13 cellular contexts compared by ENCODE assay signal in genomic region chr5:179266291-179267070, GRCh38.
A peak's percentile ranks its signal among the peaks of the same experiment; 100 is the strongest.
DNase-seq lines count a peak whose midpoint lies in the region; ATAC-seq and TF ChIP-seq lines count a peak whose summit lies in the region.
"Had no signal": no experiment of that assay in that cellular context is flagged by ENCODE, and none has a peak within 500 bp of the region (broad histone marks: within the 10 kb centered on the region; RNA-seq: fewer than 3 reads in every experiment).

No MANE protein-coding gene starts in this region.

- dilution Hi-C loops in IMR-90 (cut with HindIII; ENCODE audit: low sequenced_read_pairs, unreplicated experiment), result no loop called here

- no TSS peak for BruUV-seq in IMR-90 (replicated peaks; lab: Mats Ljungman, UMichigan)

- no peaks in the 10 kb centered on the region for H3K9me3 Mint-ChIP-seq in activated CD8-positive, alpha-beta T cell treated with anti-CD3 and anti-CD28 coated beads, Interleukin-2, amount 10 ng/mL, durations not matched to agents 7 days and 5 days (ENCODE audit: insufficient read depth)
- H3K9me3 Mint-ChIP-seq: activated CD8-positive, alpha-beta T cell treated with anti-CD3 and anti-CD28 coated beads for 36 hours; CD8-positive, alpha-beta T cell; GM23338 had no signal

- H4K91ac ChIP-seq in IMR-90 (ENCODE audit: insufficient read depth, low read depth, low read length), result peak overlapping the region; percentile 100

- no peaks in the 10 kb centered on the region for H3K79me2 ChIP-seq in smooth muscle cell (ENCODE audit: low read depth)

- H3K9ac ChIP-seq in IMR-90 (ENCODE audit: low read depth, low read length) (peak overlapping the region; percentile 82), colonic mucosa (ENCODE audit: low read depth in 2 of 2, low read length in 2 of 2) (peak overlapping the region in 1 of 2 donors; percentile 21), smooth muscle cell (ENCODE audit: low read depth) (peak overlapping the region; percentile 53)

- H3K79me1 ChIP-seq in IMR-90 (ENCODE audit: low read depth in 1 of 2, low read length in 2 of 2), result peaks cover 37 to 89% of the 10 kb centered on the region in 2 experiments

- no peak overlapping the region for H3K27ac Mint-ChIP-seq in activated CD8-positive, alpha-beta T cell treated with anti-CD3 and anti-CD28 coated beads, Interleukin-2, amount 10 ng/mL, durations not matched to agents 7 days and 5 days
- H3K27ac Mint-ChIP-seq: activated CD8-positive, alpha-beta T cell treated with anti-CD3 and anti-CD28 coated beads for 36 hours; activated naive CD8-positive, alpha-beta T cell; CD8-positive, alpha-beta T cell; GM23338 had no signal

- peaks cover 5% of the 10 kb centered on the region for H3F3A ChIP-seq in smooth muscle cell (ENCODE audit: low read depth)

- H2AFZ ChIP-seq in IMR-90 (replicated peaks; ENCODE audit: low read length, poor library complexity) (peak overlapping the region; percentile 88), smooth muscle cell (ENCODE audit: low read depth) (no peak overlapping the region)
- H2AFZ ChIP-seq: GM23338 had no signal

- H3K4me1 Mint-ChIP-seq in activated CD8-positive, alpha-beta T cell treated with anti-CD3 and anti-CD28 coated beads, Interleukin-2, amount 10 ng/mL, durations not matched to agents 7 days and 5 days (ENCODE audit: low read depth), result no peaks in the 10 kb centered on the region

- H3K4me1 ChIP-seq in IMR-90 (ENCODE audit: control insufficient read depth, insufficient read depth, low read length), result peaks cover 62% of the 10 kb centered on the region
- no peaks in the 10 kb centered on the region for H3K4me1 ChIP-seq in colonic mucosa
- H3K4me1 ChIP-seq in lung (ENCODE audit: control insufficient read depth in 2 of 2, insufficient read depth in 2 of 2, low read length in 2 of 2), result peaks cover 0 to 13% of the 10 kb centered on the region in 2 donors
- peaks cover 15% of the 10 kb centered on the region for H3K4me1 ChIP-seq in smooth muscle cell (ENCODE audit: low read depth)
- H3K4me1 ChIP-seq in SJCRH30, result no peaks in the 10 kb centered on the region

- in situ Hi-C loops in IMR-90 (cut with MboI; ENCODE audit: low sequenced_read_pairs), result no loop called here

- POLR2A ChIA-PET in IMR-90 (lab: Charles Lee; ENCODE audit: unreplicated experiment), result no interaction called here
- POLR2A ChIA-PET in activated CD8-positive, alpha-beta T cell treated with anti-CD3 and anti-CD28 coated beads, Interleukin-2, amount 10 ng/mL, durations not matched to agents 7 days and 5 days (lab: Charles Lee), result no interaction called here

- peak overlapping the region; percentile 98 for H3K56ac ChIP-seq in IMR-90 (ENCODE audit: extremely low read depth, insufficient read depth, low read length)

- no peak; the same call in 1 of the 2 replicates for TF ChIP-seq POLR2A in IMR-90 (IDR thresholded peaks at IDR 0.05; ENCODE audit: low read depth, low read length)

- peak overlapping the region; percentile 99; the same call in 2 of the 3 replicates for H2BK15ac ChIP-seq in IMR-90 (ENCODE audit: low read depth, low read length)

- H3K4me3 Mint-ChIP-seq in activated CD8-positive, alpha-beta T cell treated with anti-CD3 and anti-CD28 coated beads, Interleukin-2, amount 10 ng/mL, durations not matched to agents 7 days and 5 days, result no peak overlapping the region
- H3K4me3 Mint-ChIP-seq: activated CD8-positive, alpha-beta T cell treated with anti-CD3 and anti-CD28 coated beads for 36 hours; activated naive CD8-positive, alpha-beta T cell; CD8-positive, alpha-beta T cell; GM23338 had no signal

- H3K27ac ChIP-seq in IMR-90 (ENCODE audit: insufficient read depth, low read length), result peak overlapping the region; percentile 98
- peak overlapping the region; percentile 65 for H3K27ac ChIP-seq in colonic mucosa
- H3K27ac ChIP-seq in lung (ENCODE audit: low read depth in 1 of 2, low read length in 1 of 2), result peak overlapping the region; percentile 63 to 72
- H3K27ac ChIP-seq in smooth muscle cell (ENCODE audit: low read depth), result peak overlapping the region; percentile 94
- no peak overlapping the region for H3K27ac ChIP-seq in SJCRH30

- peak overlapping the region; percentile 99 for H2BK120ac ChIP-seq in IMR-90 (ENCODE audit: low read depth, low read length)

- H3K9me1 ChIP-seq in IMR-90 (ENCODE audit: insufficient read depth, low read length), result peaks cover 49% of the 10 kb centered on the region

- DNase-seq in IMR-90 (no peak), colonic mucosa (no peak), lung (ENCODE audit: low spot score) (no peak), smooth muscle cell (lab: John Stamatoyannopoulos, UW; ENCODE audit: unreplicated experiment) (no peak), SIG-M5 (lab: John Stamatoyannopoulos, UW) (no peak), SJCRH30 (no peak), HT-29 (ENCODE audit: low spot score) (no peak)
- DNase-seq in activated CD8-positive, alpha-beta T cell treated with anti-CD3 and anti-CD28 coated beads, Interleukin-2, amount 10 ng/mL, durations not matched to agents 7 days and 5 days, result no peak
- DNase-seq: activated CD8-positive, alpha-beta T cell treated with anti-CD3 and anti-CD28 coated beads for 36 hours; CD8-positive, alpha-beta T cell; NCI-H187 had no signal

- WGBS in IMR-90 (ENCODE audit: extremely low coverage in 2 of 2, insufficient read length in 1 of 2), 2 experiments, result 96% methylated on average over 4 of the region's 13 CpGs; no CpG with 5 or more reads in 1 of the 2 experiments
- WGBS in lung, 2 donors, result 68 to 80% methylated on average over 13 of the region's 13 CpGs
- 75% methylated on average over 13 of the region's 13 CpGs for WGBS in smooth muscle cell (ENCODE audit: low lambda C conversion rate)

- peak overlapping the region; percentile 100 for H3K23ac ChIP-seq in IMR-90 (ENCODE audit: low read depth, low read length)

- peak overlapping the region; percentile 100 for H3K4ac ChIP-seq in IMR-90 (ENCODE audit: low read depth, low read length)

- H3K4me3 ChIP-seq in IMR-90 (ENCODE audit: insufficient read depth, low read depth, low read length) (no peak overlapping the region), colonic mucosa (no peak overlapping the region), lung (no peak overlapping the region), smooth muscle cell (no peak overlapping the region), SJCRH30 (no peak overlapping the region)
- H3K4me3 ChIP-seq: GM23338 had no signal

- peak overlapping the region; percentile 95 for H4K5ac ChIP-seq in IMR-90 (ENCODE audit: low read depth, low read length)

- H3K27me3 ChIP-seq in IMR-90 (ENCODE audit: control insufficient read depth, insufficient read depth, low read length) (no peaks in the 10 kb centered on the region), colonic mucosa (no peaks in the 10 kb centered on the region), lung (ENCODE audit: control insufficient read depth, insufficient read depth) (no peaks in the 10 kb centered on the region), smooth muscle cell (ENCODE audit: low read depth) (no peaks in the 10 kb centered on the region), SJCRH30 (no peaks in the 10 kb centered on the region)

- H3K27me3 Mint-ChIP-seq in activated CD8-positive, alpha-beta T cell treated with anti-CD3 and anti-CD28 coated beads, Interleukin-2, amount 10 ng/mL, durations not matched to agents 7 days and 5 days (ENCODE audit: low read depth), result no peaks in the 10 kb centered on the region
- H3K27me3 Mint-ChIP-seq: activated naive CD8-positive, alpha-beta T cell had no signal

- H3K36me3 Mint-ChIP-seq in activated CD8-positive, alpha-beta T cell treated with anti-CD3 and anti-CD28 coated beads, Interleukin-2, amount 10 ng/mL, durations not matched to agents 7 days and 5 days (ENCODE audit: low read depth), result no peaks in the 10 kb centered on the region
- H3K36me3 Mint-ChIP-seq: activated naive CD8-positive, alpha-beta T cell; CD8-positive, alpha-beta T cell had no signal

- no peak for ATAC-seq in IMR-90 (ENCODE audit: low read depth)
- no peak for ATAC-seq in lung (ENCODE audit: insufficient read depth, low FRiP score)
- ATAC-seq in activated CD8-positive, alpha-beta T cell treated with anti-CD3 and anti-CD28 coated beads, Interleukin-2, amount 10 ng/mL, durations not matched to agents 7 days and 5 days, result no peak
- ATAC-seq: activated CD8-positive, alpha-beta T cell treated with anti-CD3 and anti-CD28 coated beads for 36 hours; CD8-positive, alpha-beta T cell had no signal

- H3K4me2 ChIP-seq in IMR-90 (ENCODE audit: low read depth, low read length) (peak overlapping the region; percentile 23), smooth muscle cell (peak overlapping the region; percentile 45)
- H3K4me2 ChIP-seq: GM23338 had no signal

- H2BK20ac ChIP-seq in IMR-90 (ENCODE audit: low read depth, low read length), result peak overlapping the region; percentile 98

- peak overlapping the region; percentile 99 for H3K14ac ChIP-seq in IMR-90 (replicated peaks; ENCODE audit: low read depth, low read length)

- H2AK9ac ChIP-seq in IMR-90 (replicated peaks; ENCODE audit: low read depth, low read length, poor library complexity), result peak overlapping the region; percentile 85

- H3K9me3 ChIP-seq in IMR-90 (ENCODE audit: control insufficient read depth, insufficient read depth, low read length), result no peaks in the 10 kb centered on the region
- H3K9me3 ChIP-seq in colonic mucosa, result no peaks in the 10 kb centered on the region
- H3K9me3 ChIP-seq in lung (ENCODE audit: control insufficient read depth in 2 of 2, insufficient read depth in 1 of 2, low read length in 1 of 2), result no peaks in the 10 kb centered on the region
- no peaks in the 10 kb centered on the region for H3K9me3 ChIP-seq in smooth muscle cell (replicated peaks; ENCODE audit: low read depth)
- no peaks in the 10 kb centered on the region for H3K9me3 ChIP-seq in SJCRH30 (replicated peaks)

- H3K36me3 ChIP-seq in IMR-90 (ENCODE audit: control insufficient read depth, insufficient read depth, low read length) (no peaks in the 10 kb centered on the region), colonic mucosa (no peaks in the 10 kb centered on the region), lung (ENCODE audit: control insufficient read depth in 2 of 2, insufficient read depth in 2 of 2, low read length in 2 of 2) (no peaks in the 10 kb centered on the region), smooth muscle cell (ENCODE audit: low read depth) (no peaks in the 10 kb centered on the region), SJCRH30 (no peaks in the 10 kb centered on the region)

- no peak for TF ChIP-seq CTCF in IMR-90 (conservative IDR thresholded peaks at IDR 0.05; ENCODE audit: low read depth, low read length)
- no peak for TF ChIP-seq CTCF in colonic mucosa (IDR thresholded peaks at IDR 0.05)
- no peak for TF ChIP-seq CTCF in lung (IDR thresholded peaks at IDR 0.05; ENCODE audit: control extremely low read depth, extremely low read depth)
- TF ChIP-seq CTCF in smooth muscle cell (IDR thresholded peaks at IDR 0.05; ENCODE audit: borderline replicate concordance, insufficient read depth, poor library complexity, severe bottlenecking), result no peak

- TF ChIP-seq RAD21 in IMR-90 (IDR thresholded peaks at IDR 0.05; ENCODE audit: low read length), result no peak

- H3K18ac ChIP-seq in IMR-90 (ENCODE audit: low read depth, low read length), result peak overlapping the region; percentile 97

- H2AK5ac ChIP-seq in IMR-90 (ENCODE audit: low read depth, low read length), result peak overlapping the region; percentile 99

- no peaks in the 10 kb centered on the region for H4K20me1 ChIP-seq in IMR-90 (ENCODE audit: insufficient read depth, low read length)
- H4K20me1 ChIP-seq in smooth muscle cell (ENCODE audit: low read depth), result no peaks in the 10 kb centered on the region

- peak overlapping the region; percentile 98 to 99 for H4K8ac ChIP-seq in IMR-90 (ENCODE audit: low read depth in 2 of 2, low read length in 2 of 2)

- H2BK5ac ChIP-seq in IMR-90 (ENCODE audit: low read depth, low read length, poor library complexity, severe bottlenecking), result peak overlapping the region; percentile 98

- intact Hi-C loops in IMR-90 (cut with micrococcal nuclease) (loop anchor here (5.0 kb wide), 3 partner anchors 36 to 226 kb away; no protein-coding TSS in a partner anchor), colonic mucosa (cut with DNase I) (no loop called here)

- CTCF ChIA-PET in IMR-90 (lab: Yijun Ruan, JAX), result no interaction called here
- CTCF ChIA-PET in activated CD8-positive, alpha-beta T cell treated with anti-CD3 and anti-CD28 coated beads, Interleukin-2, amount 10 ng/mL, durations not matched to agents 7 days and 5 days (lab: Charles Lee), result no interaction called here
